11 cellular contexts compared by ENCODE assay signal in the genomic region with DNA sequence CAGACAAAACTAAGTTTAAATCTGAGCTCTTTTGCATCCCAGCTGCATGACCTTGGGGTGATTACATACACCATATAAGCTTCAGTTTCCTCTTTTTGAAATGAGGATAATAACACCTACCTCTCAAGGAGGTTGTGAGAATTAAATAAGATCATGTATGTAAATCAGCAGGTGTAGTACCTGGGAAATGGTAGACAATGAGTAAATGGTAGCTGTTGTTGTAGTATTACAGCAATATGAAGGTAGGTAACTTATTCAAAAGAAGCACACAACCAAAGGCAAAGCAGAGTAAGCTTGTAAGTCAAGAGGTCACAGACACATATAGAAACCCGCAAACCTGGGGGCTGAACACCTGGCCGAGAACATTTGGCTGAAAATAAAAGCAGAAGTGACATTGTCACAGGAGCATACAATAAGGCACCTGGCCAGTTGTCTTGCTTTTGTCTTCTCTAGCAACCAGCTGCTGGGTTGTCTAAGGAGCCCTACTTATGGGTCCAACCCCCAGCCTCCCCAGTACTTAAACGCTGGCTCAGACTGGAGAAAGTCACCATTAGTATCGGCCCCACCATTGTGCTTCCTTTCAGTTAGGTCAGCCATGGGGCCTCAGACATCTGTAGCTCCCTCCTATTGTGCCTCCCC.
DNase-seq lines count a peak whose midpoint lies in the region; ATAC-seq and TF ChIP-seq lines count a peak whose summit lies in the region.
"Had no signal": no experiment of that assay in that cellular context is flagged by ENCODE, and none has a peak within 500 bp of the region (broad histone marks: within the 10 kb centered on the region; RNA-seq: fewer than 3 reads in every experiment).

No MANE protein-coding gene starts in this region.

- no peak for TF ChIP-seq POLR2A in Peyer's patch (IDR thresholded peaks at IDR 0.05)

- peak in 2 of 3 donors; percentile 83 to 85 for DNase-seq in Peyer's patch
- DNase-seq in effector CD8-positive, alpha-beta T cell (lab: John Stamatoyannopoulos, UW) = no peak
- no peak for DNase-seq in activated gamma-delta T cell treated with Interleukin-2 at 50 U/mL for 16 hours
- no peak for DNase-seq in activated CD4-positive, alpha-beta T cell treated with anti-CD3 and anti-CD28 coated beads, Interleukin-2, amount 50 U/mL, for 4 hours
- no peak for DNase-seq in cerebellum (ENCODE audit: low spot score)
- DNase-seq: CD4-positive, alpha-beta T cell; tibial artery had no signal

- peaks cover 0 to 8% (median 0%) of the 10 kb centered on the region in 4 donors for H3K9me3 ChIP-seq in Peyer's patch

- H3K27me3 ChIP-seq in Peyer's patch = no peaks in the 10 kb centered on the region
- H3K27me3 ChIP-seq: tibial artery had no signal

- ATAC-seq in GM18499 (IDR thresholded peaks at IDR 0.05; ENCODE audit: insufficient read depth, unreplicated experiment) (peak; percentile 87), GM21367 (IDR thresholded peaks at IDR 0.05; ENCODE audit: unreplicated experiment) (peak; percentile 90), HG03103 (IDR thresholded peaks at IDR 0.05; ENCODE audit: low read depth, unreplicated experiment) (peak; percentile 88)
- ATAC-seq: WTC11 had no signal

- H3K4me3 ChIP-seq in Peyer's patch = no peak overlapping the region
- H3K4me3 ChIP-seq: tibial artery had no signal

- peaks cover 0 to 5% (median 0%) of the 10 kb centered on the region in 4 donors for H3K4me1 ChIP-seq in Peyer's patch
- H3K4me1 ChIP-seq: tibial artery had no signal

- H3K36me3 ChIP-seq in Peyer's patch = no peaks in the 10 kb centered on the region
- H3K36me3 ChIP-seq: tibial artery had no signal

- peak overlapping the region in 1 of 4 donors; percentile 72 for H3K27ac ChIP-seq in Peyer's patch
- H3K27ac ChIP-seq: tibial artery had no signal

- TF ChIP-seq CTCF in Peyer's patch (IDR thresholded peaks at IDR 0.05) = no peak

Comparison
In these comparisons a context has a peak if more than half of its experiments do, and no peak if none do; other contexts are left out.
1. DNase-seq: peak in Peyer's patch (2 of 3); none in effector CD8-positive, alpha-beta T cell (single experiment), activated gamma-delta T cell treated with Interleukin-2 at 50 U/mL for 16 hours (single experiment), activated CD4-positive, alpha-beta T cell treated with anti-CD3 and anti-CD28 coated beads, Interleukin-2, amount 50 U/mL, for 4 hours (0 of 2) and cerebellum (single experiment).
2. Peak in every context shown above with its lines, with median percentiles within 50 percentile points of each other: ATAC-seq.